Comparison of ENCODE assay signal across 8 cellular contexts in genomic region chr12:67441736-67442346, GRCh38.
DNase-seq lines count a peak whose midpoint lies in the region; ATAC-seq and TF ChIP-seq lines count a peak whose summit lies in the region.

No MANE protein-coding gene starts in this region.

- 5 to 7% methylated on average over 12 of the region's 12 CpGs for whole genome bisulfite sequencing in thyroid gland, 2 donors

- H3K27me3 ChIP-seq in osteoblast (ENCODE audit: insufficient read depth, low read length) (no peaks in the 10 kb centered on the region), thyroid gland (no peaks in the 10 kb centered on the region)

- H3K4me3 ChIP-seq in osteoblast (ENCODE audit: insufficient read depth, low read length) (peak overlapping the region; percentile 33), thyroid gland (replicated peaks in 1 of 3) (no peak overlapping the region)

- H2AFZ ChIP-seq in osteoblast (ENCODE audit: low read length) = peak overlapping the region; percentile 80

- peak; percentile 98 for ATAC-seq in GM21723 (IDR thresholded peaks at IDR 0.05; ENCODE audit: unreplicated experiment)

- DNase-seq in DMS53 treated with DMSO at 0.1 percent for 48 hours (lab: John Stamatoyannopoulos, UW; ENCODE audit: unreplicated experiment) (peak; percentile 91), Kasumi-1 (lab: John Stamatoyannopoulos, UW) (peak; percentile 64 to 73), RWPE1 (ENCODE audit: low spot score) (peak; percentile 58), foreskin melanocyte (peak; percentile 73), osteoblast (ENCODE audit: insufficient read length, low spot score, missing footprints) (peak; percentile 82), thyroid gland (peak; percentile 95 to 98)
- peak; percentile 88 for DNase-seq in activated effector memory CD4-positive, alpha-beta T cell treated with anti-CD3 and anti-CD28 coated beads, Interleukin-2, amount 50 U/mL, for 16 hours

- intact Hi-C loops in thyroid gland (cut with DNase I) = loop anchor here (5.0 to 10.0 kb wide), 2 partner anchors 167 to 500 kb away; no protein-coding TSS in a partner anchor

- H3K4me1 ChIP-seq in osteoblast (ENCODE audit: insufficient read depth, low read length) = peaks cover 11% of the 10 kb centered on the region
- H3K4me1 ChIP-seq in thyroid gland = peaks cover 10 to 19% of the 10 kb centered on the region in 2 donors

- no peak for TF ChIP-seq POLR2A in thyroid gland (IDR thresholded peaks at IDR 0.05)

- H3K27ac ChIP-seq in RWPE1 = no peak overlapping the region
- peak overlapping the region; percentile 35 for H3K27ac ChIP-seq in osteoblast (ENCODE audit: low read depth, low read length)
- H3K27ac ChIP-seq in thyroid gland = peak overlapping the region; percentile 58 to 64 (median 62)

- CTCF ChIA-PET in RWPE1 (lab: Yijun Ruan, JAX) = interaction anchor here (0.5 to 1.0 kb wide), 6 partner anchors 60 to 962 kb away, joined by 3 to 6 read pairs (median 4); no protein-coding TSS in a partner anchor

- H3K36me3 ChIP-seq in osteoblast (ENCODE audit: insufficient read depth, low read length) (no peaks in the 10 kb centered on the region), thyroid gland (no peaks in the 10 kb centered on the region)

- POLR2A ChIA-PET in RWPE1 (lab: Yijun Ruan, JAX; ENCODE audit: low non-redundant PET) = no interaction called here

- H3K4me2 ChIP-seq in osteoblast (ENCODE audit: insufficient read depth, low read length) = peak overlapping the region; percentile 66

- no peaks in the 10 kb centered on the region for H3K79me2 ChIP-seq in osteoblast (ENCODE audit: insufficient read depth, low read length)

- no peaks in the 10 kb centered on the region for H4K20me1 ChIP-seq in osteoblast (ENCODE audit: insufficient read depth, low read length)

- no peaks in the 10 kb centered on the region for H3K9me3 ChIP-seq in osteoblast (ENCODE audit: low read depth, low read length)
- no peaks in the 10 kb centered on the region for H3K9me3 ChIP-seq in thyroid gland

- peak; percentile 69 for TF ChIP-seq CTCF in RWPE1 (conservative IDR thresholded peaks at IDR 0.05; ENCODE audit: low read depth)
- TF ChIP-seq CTCF in osteoblast (IDR thresholded peaks at IDR 0.05; ENCODE audit: extremely low read depth, low read depth, low read length) = peak; percentile 92
- TF ChIP-seq CTCF in thyroid gland (IDR thresholded peaks at IDR 0.05) = peak; percentile 71 to 92 (median 84)
